Comparison of ENCODE assay signal across 8 cellular contexts in the genomic region with DNA sequence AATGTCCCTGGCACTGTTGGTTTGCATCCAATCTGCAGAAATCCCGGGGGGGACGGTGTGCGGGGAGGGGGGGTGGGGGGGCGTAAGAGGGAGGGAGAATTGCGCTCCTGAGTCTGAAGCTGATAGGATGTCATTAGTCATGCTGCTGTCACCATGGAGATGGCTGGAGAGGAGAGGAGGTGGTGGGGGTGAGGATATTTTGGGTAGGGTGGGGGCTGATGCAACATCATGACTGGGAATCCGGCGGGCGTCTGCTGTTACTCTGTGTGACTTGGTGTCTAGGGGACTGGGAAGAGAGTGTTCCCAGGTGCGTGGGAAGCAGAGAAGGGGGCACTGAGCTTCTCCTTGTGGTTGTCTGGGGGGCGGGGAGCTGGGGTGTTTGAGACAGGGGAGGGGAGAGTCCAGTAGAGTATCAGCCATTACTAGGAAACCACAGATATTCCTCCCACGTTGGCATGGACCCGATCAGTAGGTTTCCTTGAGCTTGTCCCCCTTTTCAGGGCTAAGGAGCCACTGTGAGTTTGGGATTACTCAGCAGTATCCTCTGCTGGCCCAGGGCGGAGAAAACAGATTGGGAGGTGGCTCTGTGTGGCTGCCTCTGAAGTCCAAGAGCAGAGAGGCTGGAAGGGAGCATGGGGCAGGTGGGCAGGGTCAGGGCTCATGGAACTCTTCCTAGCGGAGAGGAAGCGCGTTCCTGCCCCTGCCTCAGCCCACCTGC. TPM values are rescaled to one million over a fixed set of nuclear protein-coding genes. Genes with fewer than 3 reads are reported as not detected.
A peak's percentile ranks its signal among the peaks of the same experiment; 100 is the strongest.
DNase-seq lines count a peak whose midpoint lies in the region; ATAC-seq and TF ChIP-seq lines count a peak whose summit lies in the region.

No MANE protein-coding gene starts in this region.

- DNase-seq in SHP77 (lab: John Stamatoyannopoulos, UW) (peak; percentile 20 to 35), SHP77 treated with DMSO at 0.1 percent for 48 hours (lab: John Stamatoyannopoulos, UW) (no peak), T-cell (no peak), GF-D8 (lab: John Stamatoyannopoulos, UW) (no peak), NCI-H2107 treated with DMSO at 0.1 percent for 48 hours (lab: John Stamatoyannopoulos, UW; ENCODE audit: unreplicated experiment) (no peak)
- DNase-seq in stimulated activated effector memory CD8-positive, alpha-beta T cell treated with anti-CD3 and anti-CD28 coated beads, Interleukin-12 subunit alpha, Interleukin-12 subunit beta, amount 100 ng/mL, for 72 hours (ENCODE audit: low spot score in 2 of 2): no peak

- TF ChIP-seq POLR2A in gastroesophageal sphincter (IDR thresholded peaks at IDR 0.05): no peak

- H3K27me3 ChIP-seq in gastroesophageal sphincter: no peaks in the 10 kb centered on the region

- CTCF ChIA-PET in T-cell (lab: Charles Lee): interaction anchor here in 1 of 2 donors (0.9 kb wide), 1 partner anchor 15 kb away, joined by 5 read pairs; no protein-coding TSS in a partner anchor

- no peaks in the 10 kb centered on the region for H3K9me3 ChIP-seq in gastroesophageal sphincter

- peaks cover 3% of the 10 kb centered on the region for H3K36me3 Mint-ChIP-seq in T-cell
- H3K36me3 Mint-ChIP-seq in stimulated activated effector memory CD8-positive, alpha-beta T cell treated with anti-CD3 and anti-CD28 coated beads, Interleukin-12 subunit alpha, Interleukin-12 subunit beta, amount 100 ng/mL, for 72 hours: peaks cover 35% of the 10 kb centered on the region

- peak overlapping the region in 2 of 3 donors; percentile 50 to 83 for H3K4me3 Mint-ChIP-seq in T-cell
- H3K4me3 Mint-ChIP-seq in stimulated activated effector memory CD8-positive, alpha-beta T cell treated with anti-CD3 and anti-CD28 coated beads, Interleukin-12 subunit alpha, Interleukin-12 subunit beta, amount 100 ng/mL, for 72 hours: peak overlapping the region; percentile 76

- no peaks in the 10 kb centered on the region for H3K36me3 ChIP-seq in gastroesophageal sphincter

- no peak for TF ChIP-seq EP300 in gastroesophageal sphincter (IDR thresholded peaks at IDR 0.05)

- H3K27me3 Mint-ChIP-seq in T-cell: no peaks in the 10 kb centered on the region

- H3K9me3 Mint-ChIP-seq in T-cell: no peaks in the 10 kb centered on the region
- H3K9me3 Mint-ChIP-seq in stimulated activated effector memory CD8-positive, alpha-beta T cell treated with anti-CD3 and anti-CD28 coated beads, Interleukin-12 subunit alpha, Interleukin-12 subunit beta, amount 100 ng/mL, for 72 hours: no peaks in the 10 kb centered on the region

- peak overlapping the region; percentile 48 to 69 for H3K4me3 ChIP-seq in gastroesophageal sphincter

- no peak for ATAC-seq in T-cell (replicated peaks in 1 of 4)
- ATAC-seq in gastroesophageal sphincter: no peak
- ATAC-seq in stimulated activated effector memory CD8-positive, alpha-beta T cell treated with anti-CD3 and anti-CD28 coated beads, Interleukin-12 subunit alpha, Interleukin-12 subunit beta, amount 100 ng/mL, for 72 hours: no peak
- no peak for ATAC-seq in GM19351 (IDR thresholded peaks at IDR 0.05; ENCODE audit: unreplicated experiment)

- peak overlapping the region in 1 of 4 donors; percentile 6 for H3K27ac ChIP-seq in gastroesophageal sphincter

- peaks cover 62 to 76% (median 73%) of the 10 kb centered on the region in 3 donors for H3K4me1 Mint-ChIP-seq in T-cell
- peaks cover 79% of the 10 kb centered on the region for H3K4me1 Mint-ChIP-seq in stimulated activated effector memory CD8-positive, alpha-beta T cell treated with anti-CD3 and anti-CD28 coated beads, Interleukin-12 subunit alpha, Interleukin-12 subunit beta, amount 100 ng/mL, for 72 hours

- POLR2A ChIA-PET in T-cell (lab: Charles Lee): interaction anchor here in 1 of 2 donors (0.7 to 0.8 kb wide), 2 partner anchors 15 to 417 kb away, joined by 3 read pairs; no protein-coding TSS in a partner anchor

- H3K27ac Mint-ChIP-seq in T-cell: no peak overlapping the region
- H3K27ac Mint-ChIP-seq in stimulated activated effector memory CD8-positive, alpha-beta T cell treated with anti-CD3 and anti-CD28 coated beads, Interleukin-12 subunit alpha, Interleukin-12 subunit beta, amount 100 ng/mL, for 72 hours: no peak overlapping the region

- H3K4me1 ChIP-seq in gastroesophageal sphincter: peaks cover 0 to 74% (median 30%) of the 10 kb centered on the region in 3 donors

- WGBS in gastroesophageal sphincter (ENCODE audit: low coverage in 1 of 2), 2 donors: 10% methylated on average over 3 to 5 of the region's 16 CpGs

- no peak for TF ChIP-seq CTCF in gastroesophageal sphincter (IDR thresholded peaks at IDR 0.05)

RNA-seq across cellular contexts. Expression of gene TET3, which starts 18.9 kb away (rescaled TPM):
- total RNA-seq in T-cell: 10 to 100 TPM; 22.5 to 32.2 (median 26.8) TPM
- total RNA-seq in gastroesophageal sphincter: 1 to 10 TPM; 3.3 to 8.9 (median 5.8) TPM

Comparison
In these comparisons a context has a peak if more than half of its experiments do, and no peak if none do; other contexts are left out.
1. DNase-seq: peak in SHP77 (2 of 2); none in SHP77 treated with DMSO at 0.1 percent for 48 hours (single experiment), T-cell (0 of 34), stimulated activated effector memory CD8-positive, alpha-beta T cell treated with anti-CD3 and anti-CD28 coated beads, Interleukin-12 subunit alpha, Interleukin-12 subunit beta, amount 100 ng/mL, for 72 hours (0 of 2), GF-D8 (single experiment) and NCI-H2107 treated with DMSO at 0.1 percent for 48 hours (single experiment).